1 cellular context compared by ENCODE assay signal in genomic region chr2:45498661-45499550, GRCh38.
TF ChIP-seq lines count a peak whose summit lies in the region.

No MANE protein-coding gene starts in this region.

TF ChIP-seq in HepG2, 621 proteins besides CTCF, POLR2A, EP300 and RAD21:
- TF ChIP-seq MTERF4 (CRISPR knock-in tag; IDR thresholded peaks at IDR 0.05) = no peak
